ENCODE assay signal across 7 cellular contexts in the genomic region with DNA sequence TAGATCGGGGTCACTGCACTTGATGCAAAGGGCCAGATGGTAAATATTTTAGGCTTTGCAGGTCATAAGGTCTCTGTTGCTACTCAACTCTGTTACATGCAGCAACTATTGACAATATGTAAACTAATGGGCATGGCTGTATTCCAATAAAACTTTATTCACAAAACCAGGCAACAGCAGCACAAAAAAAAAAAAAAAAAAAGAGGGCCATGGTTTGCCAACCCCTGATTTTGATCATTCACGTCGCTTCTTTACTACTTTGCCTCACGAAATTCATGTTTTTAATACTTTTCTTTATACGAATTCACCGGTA.
"Had no signal": no experiment of that assay in that cellular context is flagged by ENCODE, and none has a peak within 500 bp of the region (broad histone marks: within the 10 kb centered on the region; RNA-seq: fewer than 3 reads in every experiment).

No MANE protein-coding gene starts in this region.

- H3K4me3 Mint-ChIP-seq: IgD-negative memory B cell had no signal

- H3K4me1 Mint-ChIP-seq: IgD-negative memory B cell had no signal

- H3K27ac Mint-ChIP-seq: IgD-negative memory B cell had no signal

- FAIRE-seq: HTR-8/SVneo had no signal

- DNase-seq: IMR-90, KBM-7, KG1 had no signal

- H3K27ac ChIP-seq: HL-60, KMS-11 had no signal

- H3K9ac ChIP-seq: KMS-11 had no signal

- H3K4me2 ChIP-seq: KMS-11 had no signal

- H3K27me3 Mint-ChIP-seq: IgD-negative memory B cell had no signal
